ENCODE assay signal across 8 cellular contexts in genomic region chr7:10939911-10940747, GRCh38. TPM values are rescaled to one million over a fixed set of nuclear protein-coding genes. Genes with fewer than 3 reads are reported as not detected.
DNase-seq lines count a peak whose midpoint lies in the region; ATAC-seq and TF ChIP-seq lines count a peak whose summit lies in the region.

No MANE protein-coding gene starts in this region.

- intact Hi-C loops in spleen (cut with DNase I; ENCODE audit: low total_unique reads): loop anchor here (5.0 kb wide), 1 partner anchor 32 kb away; the partner anchor contains the start of gene PHF14

- H3K4me3 ChIP-seq in WI38 (ENCODE audit: low read depth, low read length) (peak overlapping the region; percentile 100), spleen (peak overlapping the region; percentile 73 to 90 (median 84))

- H3K27me3 ChIP-seq in spleen (replicated peaks in 1 of 7): no peaks in the 10 kb centered on the region

- H3K4me1 ChIP-seq in spleen: peaks cover 11 to 59% (median 33%) of the 10 kb centered on the region in 6 donors

- TF ChIP-seq POLR2A in spleen (IDR thresholded peaks at IDR 0.05): peak in 2 of 3 donors; percentile 34 to 82

- ATAC-seq in GM18909 (IDR thresholded peaks at IDR 0.05; ENCODE audit: poor library complexity, unreplicated experiment) (peak; percentile 93), HG03139 (IDR thresholded peaks at IDR 0.05; ENCODE audit: unreplicated experiment) (peak; percentile 91)

- H3K9me3 ChIP-seq in spleen: no peaks in the 10 kb centered on the region

- DNase-seq in AG08396 (ENCODE audit: low spot score) (peak; percentile 97), NCI-H2196 treated with DMSO at 0.1 percent for 48 hours (lab: John Stamatoyannopoulos, UW; ENCODE audit: unreplicated experiment) (peak; percentile 87), caudate nucleus (lab: John Stamatoyannopoulos, UW) (peak; percentile 15 to 97 (median 86)), iris pigment epithelial cell (ENCODE audit: low read depth) (peak; percentile 94), spleen (peak; percentile 97)

- peak overlapping the region; percentile 100 for H3K27ac ChIP-seq in caudate nucleus (ENCODE audit: low read depth, low read length)
- H3K27ac ChIP-seq in spleen: peak overlapping the region; percentile 89 to 96 (median 93)

- TF ChIP-seq CTCF in WI38 (IDR thresholded peaks at IDR 0.05; ENCODE audit: low read depth, low read length): no peak
- peak in 2 of 11 experiments; percentile 13 to 25 for TF ChIP-seq CTCF in spleen (IDR thresholded peaks at IDR 0.05 in 8 of 11, conservative IDR thresholded peaks at IDR 0.05 in 3 of 11)

- peaks cover 4 to 29% (median 23%) of the 10 kb centered on the region in 6 donors for H3K36me3 ChIP-seq in spleen

- 0 to 1% (median 0%) methylated on average over 36 to 61 of the region's 61 CpGs for WGBS in spleen, 5 donors

RNA-seq across cellular contexts. Expression of gene PHF14, which starts 33.5 kb away (rescaled TPM):
- total RNA-seq in spleen: 10 to 100 TPM; 36.9 to 59.1 (median 41.3) TPM
- polyA plus RNA-seq in spleen: 10 to 100 TPM; 18.9 to 23.5 (median 23.5) TPM

Comparison
In these comparisons a context has a peak if more than half of its experiments do, and no peak if none do; other contexts are left out.
1. Peak in every context shown above with its lines: DNase-seq, ATAC-seq, H3K4me3 ChIP-seq and H3K27ac ChIP-seq.